ENCODE assay signal across 10 cellular contexts in genomic region chr18:68438983-68439382, GRCh38.
A peak's percentile ranks its signal among the peaks of the same experiment; 100 is the strongest.
DNase-seq lines count a peak whose midpoint lies in the region; TF ChIP-seq lines count a peak whose summit lies in the region.
"Had no signal": no experiment of that assay in that cellular context is flagged by ENCODE, and none has a peak within 500 bp of the region (broad histone marks: within the 10 kb centered on the region; RNA-seq: fewer than 3 reads in every experiment).

No MANE protein-coding gene starts in this region.

- H2AFZ ChIP-seq in Loucy (ENCODE audit: low read length): peak overlapping the region; percentile 52; the same call in 1 of the 2 replicates

- 48% methylated on average over 2 of the region's 2 CpGs for WGBS in esophagus muscularis mucosa

- no peaks in the 10 kb centered on the region for H3K9me2 ChIP-seq in Loucy (replicated peaks; ENCODE audit: low read depth, low read length)

- DNase-seq in AG10803 (ENCODE audit: low read depth): peak; percentile 98
- DNase-seq in esophagus muscularis mucosa (ENCODE audit: extremely low spot score): no peak
- DNase-seq in myocyte (ENCODE audit: low read depth): peak; percentile 98
- no peak for DNase-seq in NCI-H82 (lab: John Stamatoyannopoulos, UW)
- DNase-seq in NK-92 (lab: John Stamatoyannopoulos, UW; ENCODE audit: unreplicated experiment): no peak
- no peak for DNase-seq in COR-L47 (lab: John Stamatoyannopoulos, UW)
- no peak for DNase-seq in GF-D8 (lab: John Stamatoyannopoulos, UW)
- DNase-seq: NCI-H2107, SW 1271 had no signal

- H3K9ac ChIP-seq in Loucy (ENCODE audit: low read depth, low read length, poor library complexity, severe bottlenecking): no peak overlapping the region

- no peaks in the 10 kb centered on the region for H3K79me2 ChIP-seq in Loucy (ENCODE audit: insufficient read depth, low read length)

- H3F3A ChIP-seq in Loucy (ENCODE audit: low read depth): no peaks in the 10 kb centered on the region

- peak overlapping the region in 3 of 4 donors; percentile 13 to 30 (median 23) for H3K27ac ChIP-seq in esophagus muscularis mucosa (replicated peaks in 1 of 4)

- TF ChIP-seq EP300 in esophagus muscularis mucosa (IDR thresholded peaks at IDR 0.05): no peak

- H3K36me3 ChIP-seq in Loucy (ENCODE audit: insufficient read depth, low read length) (no peaks in the 10 kb centered on the region), esophagus muscularis mucosa (no peaks in the 10 kb centered on the region)

- no peaks in the 10 kb centered on the region for H4K20me1 ChIP-seq in Loucy (ENCODE audit: insufficient read depth, low read length, poor library complexity, severe bottlenecking)

- no peak for TF ChIP-seq POLR2A in esophagus muscularis mucosa (IDR thresholded peaks at IDR 0.05; ENCODE audit: low read depth)

- H3K9me3 ChIP-seq in Loucy (ENCODE audit: insufficient read depth, low read depth, low read length) (no peaks in the 10 kb centered on the region), esophagus muscularis mucosa (no peaks in the 10 kb centered on the region)

- intact Hi-C loops in esophagus muscularis mucosa (cut with DNase I): no loop called here

- H3K27me3 ChIP-seq in Loucy (ENCODE audit: insufficient read depth, low read length, poor library complexity, severe bottlenecking) (no peaks in the 10 kb centered on the region), esophagus muscularis mucosa (no peaks in the 10 kb centered on the region)

- H3K4me1 ChIP-seq in Loucy (ENCODE audit: insufficient read depth, low read length, poor library complexity, severe bottlenecking) (peaks cover 4% of the 10 kb centered on the region), esophagus muscularis mucosa (no peaks in the 10 kb centered on the region)

- no peak overlapping the region for H3K4me3 ChIP-seq in AG10803 (ENCODE audit: low read length)
- H3K4me3 ChIP-seq in Loucy (ENCODE audit: low read length, poor library complexity, severe bottlenecking): no peak overlapping the region
- H3K4me3 ChIP-seq in esophagus muscularis mucosa: no peak overlapping the region

- no peak overlapping the region for H3K4me2 ChIP-seq in Loucy (ENCODE audit: low read depth, low read length, poor library complexity, severe bottlenecking)

- no peak for TF ChIP-seq CTCF in AG10803 (conservative IDR thresholded peaks at IDR 0.05; ENCODE audit: low read length)
- no peak for TF ChIP-seq CTCF in Loucy (conservative IDR thresholded peaks at IDR 0.05; ENCODE audit: low read length)
- no peak for TF ChIP-seq CTCF in esophagus muscularis mucosa (IDR thresholded peaks at IDR 0.05)

Comparison
In these comparisons a context has a peak if more than half of its experiments do, and no peak if none do; other contexts are left out.
1. DNase-seq: peak in AG10803 (single experiment) and myocyte (single experiment); none in esophagus muscularis mucosa (single experiment), NCI-H82 (single experiment), NK-92 (single experiment), COR-L47 (single experiment) and GF-D8 (single experiment).